8 cellular contexts compared by ENCODE assay signal in genomic region chr2:32010280-32010669, GRCh38. TPM values are rescaled to one million over a fixed set of nuclear protein-coding genes. Genes with fewer than 3 reads are reported as not detected.
DNase-seq lines count a peak whose midpoint lies in the region; ATAC-seq and TF ChIP-seq lines count a peak whose summit lies in the region.
"Not testable (repeated sequence)": the region's sequence is repeated elsewhere in the genome, so short reads cannot be mapped to it uniquely, and the experiment has no call there.

No MANE protein-coding gene starts in this region.

- H3K9me3 ChIP-seq in breast epithelium; skeletal muscle tissue (ENCODE audit: control insufficient read depth in 3 of 3, low read length in 3 of 3): not testable (repeated sequence)

- H3K27me3 ChIP-seq in breast epithelium; skeletal muscle tissue (ENCODE audit: control insufficient read depth in 3 of 3, insufficient read depth in 3 of 3, low read length in 3 of 3): not testable (repeated sequence)

- not testable (repeated sequence) for TF ChIP-seq POLR2A in breast epithelium (IDR thresholded peaks at IDR 0.05)

- TF ChIP-seq CTCF in 22Rv1 (IDR thresholded peaks at IDR 0.05); breast epithelium (IDR thresholded peaks at IDR 0.05): not testable (repeated sequence)

- H3K4me1 ChIP-seq in breast epithelium, result not testable (repeated sequence)
- peaks cover 6 to 26% (median 14%) of the 10 kb centered on the region in 3 donors for H3K4me1 ChIP-seq in skeletal muscle tissue (ENCODE audit: control insufficient read depth in 3 of 3, insufficient read depth in 3 of 3, low read length in 3 of 3)

- H3K4me3 ChIP-seq in breast epithelium (peak overlapping the region; percentile 68 to 92 (median 82)), skeletal muscle tissue (ENCODE audit: low read length in 3 of 3) (peak overlapping the region in 1 of 3 donors; percentile 45)

- not testable (repeated sequence) for H3K36me3 ChIP-seq in breast epithelium; skeletal muscle tissue (ENCODE audit: control insufficient read depth in 3 of 3, insufficient read depth in 3 of 3, low read length in 3 of 3)

- peak overlapping the region in 1 of 3 donors; percentile 35 for H3K9ac ChIP-seq in skeletal muscle tissue (ENCODE audit: low read depth in 1 of 3, low read length in 3 of 3)

- DNase-seq in NCI-H2196 (lab: John Stamatoyannopoulos, UW; ENCODE audit: unreplicated experiment) (peak; percentile 44), breast epithelium (ENCODE audit: low spot score in 2 of 2) (peak in 1 of 2 donors; percentile 29), iris pigment epithelial cell (ENCODE audit: low read depth) (peak; percentile 44)
- DNase-seq in activated CD4-positive, CD25-positive, alpha-beta regulatory T cell treated with anti-CD3 and anti-CD28 coated beads, Interleukin-2, amount 50 U/mL, for 72 hours, result peak; percentile 69

- H3K27ac ChIP-seq in 22Rv1 (peak overlapping the region; percentile 95), breast epithelium (peak overlapping the region; percentile 93 to 99), skeletal muscle tissue (ENCODE audit: low read depth, low read length) (peak overlapping the region; percentile 70)

- intact Hi-C loops in breast epithelium (cut with DNase I; ENCODE audit: low total_unique reads), result not testable (repeated sequence)

- ATAC-seq in GM18870 (IDR thresholded peaks at IDR 0.05; ENCODE audit: unreplicated experiment), result peak; percentile 29
- peak; percentile 53 for ATAC-seq in HG02943 (IDR thresholded peaks at IDR 0.05; ENCODE audit: low read depth, unreplicated experiment)

RNA-seq across cellular contexts. Expression of gene MEMO1, which starts 0.5 kb away (rescaled TPM):
- total RNA-seq in breast epithelium (10 to 100 TPM; 26.1 to 28.8 (median 26.1) TPM), skeletal muscle tissue (43.8 TPM)

RNA-seq across cellular contexts. Expression of gene DPY30, which starts 29.3 kb away (rescaled TPM):
- total RNA-seq in breast epithelium (10 to 100 TPM; 44.8 to 64.2 (median 63.9) TPM), skeletal muscle tissue (25.1 TPM)

RNA-seq across cellular contexts. Expression of gene SPAST, which starts 53.1 kb away (rescaled TPM):
- total RNA-seq in breast epithelium (10 to 100 TPM; 16.3 to 30.9 (median 21.3) TPM), skeletal muscle tissue (39.7 TPM)
